In the genomic region with DNA sequence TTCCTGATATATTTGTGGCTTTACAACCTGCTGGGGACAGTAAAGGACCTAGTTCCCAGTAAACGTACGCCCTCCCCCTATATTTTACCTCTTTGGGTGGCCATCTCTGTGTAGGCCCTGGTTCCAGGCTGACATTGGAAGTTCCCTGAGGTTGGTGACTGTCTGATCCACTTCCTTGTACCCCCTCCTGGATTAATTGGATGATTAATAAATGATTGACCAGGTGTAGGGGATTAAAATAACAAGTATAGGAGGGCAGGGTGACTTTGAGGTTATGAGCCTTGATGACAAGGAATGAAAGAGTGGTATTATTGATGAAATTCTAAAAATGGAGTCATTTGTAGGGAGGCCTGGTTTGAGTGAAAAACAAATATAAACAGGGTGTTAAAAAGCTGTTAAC, we compare ENCODE assay signal across 15 cellular contexts. TPM values are rescaled to one million over a fixed set of nuclear protein-coding genes. Genes with fewer than 3 reads are reported as not detected.
DNase-seq lines count a peak whose midpoint lies in the region; ATAC-seq and TF ChIP-seq lines count a peak whose summit lies in the region.
"Had no signal": no experiment of that assay in that cellular context is flagged by ENCODE, and none has a peak within 500 bp of the region (broad histone marks: within the 10 kb centered on the region; RNA-seq: fewer than 3 reads in every experiment).

No MANE protein-coding gene starts in this region.

- ATAC-seq in naive B cell (ENCODE audit: low read depth in 2 of 2), result no peak
- no peak for ATAC-seq in HG03521 (IDR thresholded peaks at IDR 0.05; ENCODE audit: unreplicated experiment)
- ATAC-seq in mucosa of descending colon, result no peak
- ATAC-seq: K562 had no signal

- H3K4me1 Mint-ChIP-seq in CD14-positive monocyte, result peaks cover 86% of the 10 kb centered on the region
- peaks cover 90% of the 10 kb centered on the region for H3K4me1 Mint-ChIP-seq in activated naive CD8-positive, alpha-beta T cell treated with anti-CD3 and anti-CD28 coated beads for 36 hours
- H3K4me1 Mint-ChIP-seq in naive B cell, result peaks cover 78 to 97% (median 84%) of the 10 kb centered on the region in 3 donors

- DNase-seq in CD14-positive monocyte (ENCODE audit: low spot score) (no peak), Caki2 (ENCODE audit: low read depth) (peak; percentile 27), naive B cell (no peak), NCI-H2081 treated with DMSO at 0.1 percent for 48 hours (lab: John Stamatoyannopoulos, UW) (no peak), NCI-H2171 (lab: John Stamatoyannopoulos, UW) (no peak), mucosa of descending colon (no peak)
- DNase-seq in activated naive CD8-positive, alpha-beta T cell treated with anti-CD3 and anti-CD28 coated beads for 36 hours, result no peak
- DNase-seq: BE2C, erythroblast, head of caudate nucleus, SJCRH30 had no signal

- in situ Hi-C loops in Caki2 (cut with HindIII; ENCODE audit: low pct_unique_long_range_greater_than_20kb, low sequenced_read_pairs), result no loop called here

- no peak overlapping the region for H3K4me3 Mint-ChIP-seq in CD14-positive monocyte
- H3K4me3 Mint-ChIP-seq in activated naive CD8-positive, alpha-beta T cell treated with anti-CD3 and anti-CD28 coated beads for 36 hours, result no peak overlapping the region
- H3K4me3 Mint-ChIP-seq in naive B cell, result peak overlapping the region in 4 of 8 donors; percentile 53 to 73 (median 67)

- no peaks in the 10 kb centered on the region for H3K36me3 ChIP-seq in mucosa of descending colon (ENCODE audit: low read depth)
- H3K36me3 ChIP-seq: BE2C, SJCRH30 had no signal

- H3K27ac Mint-ChIP-seq in CD14-positive monocyte (peak overlapping the region in 6 of 7 donors; percentile 7 to 70 (median 58)), naive B cell (peak overlapping the region; percentile 48 to 100 (median 92))
- H3K27ac Mint-ChIP-seq in activated naive CD8-positive, alpha-beta T cell treated with anti-CD3 and anti-CD28 coated beads for 36 hours, result peak overlapping the region; percentile 94

- intact Hi-C loops in CD14-positive monocyte (cut with micrococcal nuclease) (no loop called here), mucosa of descending colon (cut with DNase I, micrococcal nuclease) (no loop called here)

- no peaks in the 10 kb centered on the region for H3K9me3 Mint-ChIP-seq in CD14-positive monocyte
- no peaks in the 10 kb centered on the region for H3K9me3 Mint-ChIP-seq in activated naive CD8-positive, alpha-beta T cell treated with anti-CD3 and anti-CD28 coated beads for 36 hours
- H3K9me3 Mint-ChIP-seq in naive B cell, result no peaks in the 10 kb centered on the region

- TF ChIP-seq CTCF in CD14-positive monocyte (IDR thresholded peaks at IDR 0.05) (no peak), mucosa of descending colon (IDR thresholded peaks at IDR 0.05) (no peak)

- H3K27me3 Mint-ChIP-seq in CD14-positive monocyte (ENCODE audit: low read depth in 3 of 3), result peaks cover 0 to 2% (median 0%) of the 10 kb centered on the region in 3 donors
- H3K27me3 Mint-ChIP-seq in activated naive CD8-positive, alpha-beta T cell treated with anti-CD3 and anti-CD28 coated beads for 36 hours, result no peaks in the 10 kb centered on the region
- no peaks in the 10 kb centered on the region for H3K27me3 Mint-ChIP-seq in naive B cell

- H3K4me1 ChIP-seq in mucosa of descending colon (ENCODE audit: low read depth), result peaks cover 17% of the 10 kb centered on the region

- H3K36me3 Mint-ChIP-seq in CD14-positive monocyte (peaks cover 24 to 29% of the 10 kb centered on the region in 2 donors), naive B cell (no peaks in the 10 kb centered on the region)
- H3K36me3 Mint-ChIP-seq in activated naive CD8-positive, alpha-beta T cell treated with anti-CD3 and anti-CD28 coated beads for 36 hours, result peaks cover 39% of the 10 kb centered on the region

- no peak overlapping the region for H3K4me3 ChIP-seq in mucosa of descending colon
- H3K4me3 ChIP-seq: K562, SJCRH30 had no signal

- H3K9me3 ChIP-seq in mucosa of descending colon, result no peaks in the 10 kb centered on the region
- H3K9me3 ChIP-seq: BE2C, SJCRH30 had no signal

RNA-seq across cellular contexts. Expression of a gene that starts 9.6 kb away (rescaled TPM):
- polyA plus RNA-seq in CD14-positive monocyte, result 10 to 100 TPM; 17.3 to 30.1 TPM
- total RNA-seq in Caki2 (2014; rRNA removed; shearing (Covaris generic); ENCODE audit: low replicate concordance), result 2.1 and 3.0 TPM in 2 replicates
- total RNA-seq in activated naive CD8-positive, alpha-beta T cell treated with anti-CD3 and anti-CD28 coated beads for 36 hours, result 10 to 100 TPM; 26.3 TPM
- polyA plus RNA-seq in naive B cell (ENCODE audit: low read depth in 6 of 6), result 10 to 100 TPM; 16.1 to 22.8 (median 19.4) TPM
- total RNA-seq in mucosa of descending colon, result 10 to 100 TPM; 56.3 to 98.3 (median 95.6) TPM

RNA-seq across cellular contexts. Expression of a gene that starts 46.3 kb away (rescaled TPM):
- polyA plus RNA-seq in CD14-positive monocyte, result not detected
- not detected in 2 replicates for total RNA-seq in Caki2 (2014; rRNA removed; shearing (Covaris generic); ENCODE audit: low replicate concordance)
- total RNA-seq in activated naive CD8-positive, alpha-beta T cell treated with anti-CD3 and anti-CD28 coated beads for 36 hours, result not detected
- polyA plus RNA-seq in naive B cell (ENCODE audit: low read depth in 6 of 6), result not detected
- total RNA-seq in mucosa of descending colon, result not detected
- total RNA-seq: Daoy, H4, K562 had no signal
- polyA plus RNA-seq: K562 had no signal
